In genomic region chr12:64403708-64404469, GRCh38 we compare ENCODE assay signal across 1 cellular context.
A peak's percentile ranks its signal among the peaks of the same experiment; 100 is the strongest.
TF ChIP-seq lines count a peak whose summit lies in the region.

Gene XPOT, plus strand, starts transcription at chr12:64404392. Its CDS starts 5,644 bp downstream, at chr12:64410036.

TF ChIP-seq in HepG2, 621 proteins besides CTCF, POLR2A, EP300 and RAD21 (continued from another document and continues in another):
- TF ChIP-seq ATF2 (CRISPR knock-in tag; IDR thresholded peaks at IDR 0.05): no peak
- TF ChIP-seq MAFF (IDR thresholded peaks at IDR 0.05; ENCODE audit: low read depth, low read length): peak; percentile 33; the same call in 1 of the 2 replicates
- TF ChIP-seq RFX5 (IDR thresholded peaks at IDR 0.05; ENCODE audit: low read depth, low read length): no peak; the same call in 1 of the 2 replicates
- no peak for TF ChIP-seq ZNF777 (CRISPR knock-in tag; IDR thresholded peaks at IDR 0.05)
- no peak; the same call in 1 of the 2 replicates for TF ChIP-seq ZBTB38 (CRISPR knock-in tag; IDR thresholded peaks at IDR 0.05)
- no peak for TF ChIP-seq SIN3B (IDR thresholded peaks at IDR 0.05; ENCODE audit: low read length)
- TF ChIP-seq SP140L (CRISPR knock-in tag; IDR thresholded peaks at IDR 0.05; ENCODE audit: borderline replicate concordance): no peak
- no peak for TF ChIP-seq ZNF468 (CRISPR knock-in tag; IDR thresholded peaks at IDR 0.05)
- peak; percentile 42; the same call in 1 of the 2 replicates for TF ChIP-seq MED1 (CRISPR knock-in tag; IDR thresholded peaks at IDR 0.05)
- no peak for TF ChIP-seq SNAPC5 (CRISPR knock-in tag; IDR thresholded peaks at IDR 0.05; ENCODE audit: borderline replicate concordance)
- TF ChIP-seq AHR (CRISPR knock-in tag; IDR thresholded peaks at IDR 0.05): no peak
- no peak for TF ChIP-seq ISL2 (CRISPR knock-in tag; IDR thresholded peaks at IDR 0.05)
- no peak for TF ChIP-seq RAD51 (IDR thresholded peaks at IDR 0.05; ENCODE audit: borderline replicate concordance)
- no peak for TF ChIP-seq ZNF562 (CRISPR knock-in tag; IDR thresholded peaks at IDR 0.05; ENCODE audit: borderline replicate concordance)
- no peak for TF ChIP-seq ZNF33B (CRISPR knock-in tag; IDR thresholded peaks at IDR 0.05)
- TF ChIP-seq TEAD2 (CRISPR knock-in tag; IDR thresholded peaks at IDR 0.05): no peak
- TF ChIP-seq DBP (CRISPR knock-in tag; IDR thresholded peaks at IDR 0.05; ENCODE audit: not compliant biosample characterization): no peak
- no peak; the same call in 1 of the 2 replicates for TF ChIP-seq HIC2 (CRISPR knock-in tag; IDR thresholded peaks at IDR 0.05; ENCODE audit: low read depth)
- peak; percentile 44 for TF ChIP-seq TARDBP (CRISPR knock-in tag; IDR thresholded peaks at IDR 0.05)
- TF ChIP-seq NR3C1 (CRISPR knock-in tag; IDR thresholded peaks at IDR 0.05): no peak
- no peak for TF ChIP-seq SMYD3 (CRISPR knock-in tag; IDR thresholded peaks at IDR 0.05)
- TF ChIP-seq SAP130 (CRISPR knock-in tag; IDR thresholded peaks at IDR 0.05; ENCODE audit: low read depth): peak; percentile 86
- no peak for TF ChIP-seq TOPORS (CRISPR knock-in tag; IDR thresholded peaks at IDR 0.05)
- no peak for TF ChIP-seq ZSCAN31 (CRISPR knock-in tag; IDR thresholded peaks at IDR 0.05; ENCODE audit: low read depth)
- TF ChIP-seq FIP1L1 (IDR thresholded peaks at IDR 0.05; ENCODE audit: borderline replicate concordance, insufficient read depth, low read depth, low read length): no peak
- no peak for TF ChIP-seq ZNF710 (CRISPR knock-in tag; IDR thresholded peaks at IDR 0.05; ENCODE audit: borderline replicate concordance)
- 0 out of 2 replicates have a peak, but pooled peaks have one; percentile 6 for TF ChIP-seq ZXDC (CRISPR knock-in tag; IDR thresholded peaks at IDR 0.05)
- TF ChIP-seq CAMTA2 (CRISPR knock-in tag; IDR thresholded peaks at IDR 0.05; ENCODE audit: borderline replicate concordance): no peak
- no peak for TF ChIP-seq KLF11 (CRISPR knock-in tag; IDR thresholded peaks at IDR 0.05)
- no peak; the same call in 1 of the 2 replicates for TF ChIP-seq ZKSCAN8 (CRISPR knock-in tag; IDR thresholded peaks at IDR 0.05; ENCODE audit: borderline replicate concordance)
- peak; percentile 82 for TF ChIP-seq SKI (IDR thresholded peaks at IDR 0.05; ENCODE audit: partially characterized antibody)
- TF ChIP-seq NFE2L2 (IDR thresholded peaks at IDR 0.05; ENCODE audit: low read length): no peak
- no peak for TF ChIP-seq BCLAF1 (IDR thresholded peaks at IDR 0.05)
- no peak for TF ChIP-seq LBX2 (CRISPR knock-in tag; IDR thresholded peaks at IDR 0.05; ENCODE audit: borderline replicate concordance)
- 0 out of 2 replicates have a peak, but pooled peaks have one; percentile 66 for TF ChIP-seq THAP7 (CRISPR knock-in tag; IDR thresholded peaks at IDR 0.05)
- 0 out of 2 replicates have a peak, but pooled peaks have one; percentile 19 for TF ChIP-seq HOMEZ (CRISPR knock-in tag; IDR thresholded peaks at IDR 0.05; ENCODE audit: low read depth)
- 0 out of 2 replicates have a peak, but pooled peaks have one; percentile 3 for TF ChIP-seq CREB3 (CRISPR knock-in tag; IDR thresholded peaks at IDR 0.05)
- TF ChIP-seq EEA1 (CRISPR knock-in tag; IDR thresholded peaks at IDR 0.05; ENCODE audit: borderline replicate concordance): no peak
- no peak for TF ChIP-seq FOXO4 (CRISPR knock-in tag; conservative IDR thresholded peaks at IDR 0.05)
- no peak for TF ChIP-seq ZNF431 (CRISPR knock-in tag; IDR thresholded peaks at IDR 0.05; ENCODE audit: borderline replicate concordance, low read depth)
- TF ChIP-seq POGZ (CRISPR knock-in tag; IDR thresholded peaks at IDR 0.05): peak; percentile 67; the same call in 1 of the 2 replicates
- no peak for TF ChIP-seq FOXP4 (CRISPR knock-in tag; IDR thresholded peaks at IDR 0.05)
- no peak for TF ChIP-seq ZNF747 (CRISPR knock-in tag; IDR thresholded peaks at IDR 0.05; ENCODE audit: borderline replicate concordance)
